In the genomic region with DNA sequence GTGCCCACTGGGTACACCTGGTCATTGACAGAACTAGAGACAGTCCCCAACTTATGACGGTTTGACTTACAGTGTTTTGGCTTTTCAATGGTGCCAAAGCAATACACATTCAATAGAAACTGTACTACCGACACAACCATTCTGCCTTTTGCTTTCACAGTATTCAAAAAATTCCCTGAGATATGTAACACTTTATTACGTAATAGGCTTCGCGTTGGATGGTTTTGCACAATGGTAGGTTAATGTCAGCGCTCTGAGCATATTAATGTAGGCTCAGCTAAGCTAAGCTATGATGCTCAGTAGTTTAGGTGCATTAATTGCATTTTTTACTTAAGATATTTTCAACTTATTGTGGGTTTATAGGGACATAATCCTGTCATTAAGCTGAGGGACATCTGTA, we compare ENCODE assay signal across 13 cellular contexts.
DNase-seq lines count a peak whose midpoint lies in the region; FAIRE-seq and TF ChIP-seq lines count a peak whose summit lies in the region.
"Had no signal": no experiment of that assay in that cellular context is flagged by ENCODE, and none has a peak within 500 bp of the region (broad histone marks: within the 10 kb centered on the region; RNA-seq: fewer than 3 reads in every experiment).

No MANE protein-coding gene starts in this region.

- H4K20me1 ChIP-seq in H1 (replicated peaks in 1 of 2; ENCODE audit: control insufficient read depth in 1 of 2, insufficient read depth in 2 of 2, low read length in 2 of 2) = peaks cover 0 to 4% of the 10 kb centered on the region in 2 experiments

- H3K4ac ChIP-seq in H1 (replicated peaks; ENCODE audit: insufficient read length, low read depth, low read length) = no peak overlapping the region

- H3K9me3 ChIP-seq in H1 (ENCODE audit: insufficient read depth in 2 of 2, low read depth in 1 of 2, low read length in 1 of 2) (no peaks in the 10 kb centered on the region), suprapubic skin (no peaks in the 10 kb centered on the region)

- H2BK12ac ChIP-seq in H1 (ENCODE audit: low read depth, low read length) = no peak overlapping the region

- H3K4me3 ChIP-seq in H1 (ENCODE audit: extremely low read depth in 1 of 4, insufficient read depth in 2 of 4, low read depth in 3 of 4, low read length in 4 of 4) (no peak overlapping the region), suprapubic skin (no peak overlapping the region)

- H3K14ac ChIP-seq in H1 (ENCODE audit: insufficient read length) = no peak overlapping the region

- TF ChIP-seq POLR2A in H1 (IDR thresholded peaks at IDR 0.05; ENCODE audit: control extremely low read depth in 1 of 2, low read depth in 2 of 2, low read length in 2 of 2) (no peak), suprapubic skin (IDR thresholded peaks at IDR 0.05) (no peak)

- TF ChIP-seq CTCF in C4-2B (conservative IDR thresholded peaks at IDR 0.05) (no peak), H1 (IDR thresholded peaks at IDR 0.05; ENCODE audit: control extremely low read depth in 1 of 3, insufficient read depth in 1 of 3, low read depth in 1 of 3, low read length in 3 of 3) (no peak), suprapubic skin (IDR thresholded peaks at IDR 0.05) (no peak)

- no peak for TF ChIP-seq RAD21 in H1 (IDR thresholded peaks at IDR 0.05 in 1 of 2, conservative IDR thresholded peaks at IDR 0.05 in 1 of 2; ENCODE audit: low read depth in 2 of 2, low read length in 2 of 2)

- no peak for FAIRE-seq in H1 (lab: Jason Lieb, UNC)
- FAIRE-seq: GM19239 had no signal

- TF ChIP-seq EP300 in H1 (IDR thresholded peaks at IDR 0.05; ENCODE audit: borderline replicate concordance in 1 of 2, low read depth in 2 of 2, low read length in 2 of 2) (no peak), suprapubic skin (IDR thresholded peaks at IDR 0.05) (no peak)

- no peaks in the 10 kb centered on the region for H3K79me2 ChIP-seq in H1 (ENCODE audit: control insufficient read depth in 1 of 2, insufficient read depth in 2 of 2, low read length in 2 of 2)

- H3K23me2 ChIP-seq in H1 (ENCODE audit: low read depth, low read length) = peaks cover 4% of the 10 kb centered on the region; the same call in 1 of the 2 replicates

- H2AK5ac ChIP-seq in H1 (ENCODE audit: low read depth, low read length) = no peak overlapping the region

- H3K27ac ChIP-seq in C4-2B (peak overlapping the region; percentile 80), H1 (ENCODE audit: low read depth, low read length) (no peak overlapping the region), suprapubic skin (no peak overlapping the region)
- H3K27ac ChIP-seq: 22Rv1 had no signal

- H2BK20ac ChIP-seq in H1 (ENCODE audit: low read length) = no peak overlapping the region

- CTCF ChIA-PET in H1 (lab: Charles Lee; ENCODE audit: partially characterized antibody) = interaction anchor here (1.0 to 1.7 kb wide), 4 partner anchors 17 to 351 kb away, joined by 3 to 4 read pairs (median 3); no protein-coding TSS in a partner anchor

- H4K91ac ChIP-seq in H1 (replicated peaks; ENCODE audit: insufficient read length, low read length) = no peak overlapping the region

- no peak overlapping the region for H2BK5ac ChIP-seq in H1 (ENCODE audit: low read depth, low read length)

- no peak overlapping the region for H4K5ac ChIP-seq in H1 (ENCODE audit: insufficient read length, low read depth, low read length)

- WGBS in H1 (ENCODE audit: extremely low coverage in 1 of 2, insufficient coverage in 1 of 2, insufficient read length in 1 of 2, insufficient replicate concordance in 2 of 2, low coverage in 1 of 2, low lambda C conversion rate in 2 of 2, missing lambda C conversion rate in 1 of 2), 2 experiments = 93% methylated on average over 6 of the region's 6 CpGs; no CpG with 5 or more reads in 1 of the 2 experiments
- WGBS in suprapubic skin = 88% methylated on average over 6 of the region's 6 CpGs

- H2BK120ac ChIP-seq in H1 (replicated peaks; ENCODE audit: low read depth, low read length) = no peak overlapping the region

- no peak overlapping the region for H3K56ac ChIP-seq in H1 (replicated peaks; ENCODE audit: insufficient read length, low read depth, low read length)

- H3K79me1 ChIP-seq in H1 (ENCODE audit: low read depth, low read length) = no peaks in the 10 kb centered on the region

- H2BK15ac ChIP-seq in H1 (ENCODE audit: low read length) = no peak overlapping the region

- H3K36me3 ChIP-seq in H1 (ENCODE audit: control insufficient read depth in 2 of 4, insufficient read depth in 4 of 4, low read length in 3 of 4) = no peaks in the 10 kb centered on the region
- no peaks in the 10 kb centered on the region for H3K36me3 ChIP-seq in suprapubic skin

- no peak overlapping the region for H4K8ac ChIP-seq in H1 (ENCODE audit: extremely low read depth, insufficient read depth, low read length)

- no peak overlapping the region for H3K23ac ChIP-seq in H1 (ENCODE audit: insufficient read length)

- no peak overlapping the region for H3K4me2 ChIP-seq in H1 (ENCODE audit: insufficient read depth in 1 of 2, low read depth in 2 of 2, low read length in 2 of 2)

- H3K9ac ChIP-seq in H1 (replicated peaks in 1 of 4; ENCODE audit: extremely low read depth in 1 of 4, low read depth in 3 of 4, low read length in 3 of 4) = no peak overlapping the region

- POLR2A ChIA-PET in H1 (lab: Charles Lee; ENCODE audit: partially characterized antibody) = no interaction called here

- H2AFZ ChIP-seq in H1 (ENCODE audit: low read length) = no peak overlapping the region

- DNase-seq in DMS53 (lab: John Stamatoyannopoulos, UW) = peak; percentile 24
- DNase-seq in DMS53 treated with DMSO at 0.1 percent for 48 hours (lab: John Stamatoyannopoulos, UW; ENCODE audit: unreplicated experiment) = no peak
- no peak for DNase-seq in H1 (ENCODE audit: low read depth in 1 of 2, low spot score in 2 of 2)
- DNase-seq in superior temporal gyrus (ENCODE audit: extremely low spot score) = peak; percentile 26
- no peak for DNase-seq in suprapubic skin (ENCODE audit: low spot score in 2 of 2)
- DNase-seq in stimulated activated naive CD4-positive, alpha-beta T cell (lab: John Stamatoyannopoulos, UW) = no peak
- DNase-seq: Calu3, GDM1, HCEC 1CT, HFFc6 had no signal

- H3K4me1 ChIP-seq in H1 (replicated peaks in 1 of 4; ENCODE audit: control insufficient read depth in 3 of 4, insufficient read depth in 4 of 4, low read length in 3 of 4) (peaks cover 0 to 3% (median 0%) of the 10 kb centered on the region in 4 experiments; a peak in 2 of 7 replicates), suprapubic skin (no peaks in the 10 kb centered on the region)

- H3K18ac ChIP-seq in H1 (ENCODE audit: extremely low read depth, low read length) = no peak overlapping the region

- H3K27me3 ChIP-seq in H1 (replicated peaks in 1 of 4; ENCODE audit: control insufficient read depth in 3 of 4, extremely low read depth in 1 of 4, insufficient read depth in 3 of 4, low read length in 3 of 4) (peaks cover 0 to 6% (median 0%) of the 10 kb centered on the region in 4 experiments; a peak in 2 of 7 replicates), suprapubic skin (peaks cover 28% of the 10 kb centered on the region)

TF ChIP-seq in H1, 55 proteins besides CTCF, POLR2A, EP300 and RAD21:
- TF ChIP-seq CEBPB (IDR thresholded peaks at IDR 0.05; ENCODE audit: low read depth, low read length) (peak; percentile 27; the same call in 1 of the 2 replicates), RBBP5 (IDR thresholded peaks at IDR 0.05; ENCODE audit: borderline replicate concordance, low read depth, low read length) (no peak)

Comparison
In these comparisons a context has a peak if more than half of its experiments do, and no peak if none do; other contexts are left out.
1. DNase-seq: peak in DMS53 (single experiment) and superior temporal gyrus (single experiment); none in DMS53 treated with DMSO at 0.1 percent for 48 hours (single experiment), H1 (0 of 2), suprapubic skin (0 of 2) and stimulated activated naive CD4-positive, alpha-beta T cell (0 of 6).